ENCODE assay signal across 22 cellular contexts in genomic region chr9:97647996-97648395, GRCh38.
"Had no signal": no experiment of that assay in that cellular context is flagged by ENCODE, and none has a peak within 500 bp of the region (broad histone marks: within the 10 kb centered on the region; RNA-seq: fewer than 3 reads in every experiment).

No MANE protein-coding gene starts in this region.

- H3K27ac ChIP-seq: SJSA1, SK-N-MC had no signal

- H3K27me3 ChIP-seq: MG63, SJSA1 had no signal

- H3K9me3 ChIP-seq: MG63, SJSA1 had no signal

- H3K4me3 ChIP-seq: MG63, SJSA1, SK-N-MC had no signal

- DNase-seq: IMR-90, Karpas-422, KG1, MG63, NCI-H1092 treated with DMSO at 0.1 percent for 48 hours, NCI-H1436, NCI-H187, NCI-H2029, NCI-H2081 treated with DMSO at 0.1 percent for 48 hours, NCI-H2171, NCI-H226, NCI-H446, NCI-H510A, NCI-H524 treated with DMSO at 0.1 percent for 48 hours, NCI-H69, NCI-H774, Right ventricle myocardium superior, RPMI8226, SIG-M5 had no signal

- FAIRE-seq: RCC 7860 had no signal
